ENCODE assay signal across 15 cellular contexts in genomic region chr5:60829490-60830266, GRCh38. TPM values are rescaled to one million over a fixed set of nuclear protein-coding genes. Genes with fewer than 3 reads are reported as not detected.
DNase-seq lines count a peak whose midpoint lies in the region; ATAC-seq, FAIRE-seq and TF ChIP-seq lines count a peak whose summit lies in the region.
"Had no signal": no experiment of that assay in that cellular context is flagged by ENCODE, and none has a peak within 500 bp of the region (broad histone marks: within the 10 kb centered on the region; RNA-seq: fewer than 3 reads in every experiment).

No MANE protein-coding gene starts in this region.

- H3K4me1 Mint-ChIP-seq in osteocyte (ENCODE audit: unreplicated experiment) (no peaks in the 10 kb centered on the region), natural killer cell (no peaks in the 10 kb centered on the region)

- peaks cover 19% of the 10 kb centered on the region for H3K27me3 Mint-ChIP-seq in osteocyte (ENCODE audit: unreplicated experiment)
- H3K27me3 Mint-ChIP-seq in natural killer cell (ENCODE audit: low read depth in 2 of 2) = peaks cover 0 to 3% of the 10 kb centered on the region in 2 donors
- H3K27me3 Mint-ChIP-seq: type B pancreatic cell had no signal

- no peaks in the 10 kb centered on the region for H3K9me3 Mint-ChIP-seq in osteocyte (ENCODE audit: unreplicated experiment)
- H3K9me3 Mint-ChIP-seq in natural killer cell = no peaks in the 10 kb centered on the region
- H3K9me3 Mint-ChIP-seq: type B pancreatic cell had no signal

- H3K4me3 Mint-ChIP-seq in osteocyte (ENCODE audit: unreplicated experiment) (no peak overlapping the region), natural killer cell (no peak overlapping the region)
- H3K4me3 Mint-ChIP-seq: type B pancreatic cell had no signal

- H3K36me3 Mint-ChIP-seq in osteocyte (ENCODE audit: unreplicated experiment) (no peaks in the 10 kb centered on the region), natural killer cell (no peaks in the 10 kb centered on the region)
- H3K36me3 Mint-ChIP-seq: type B pancreatic cell had no signal

- H3K27ac Mint-ChIP-seq in osteocyte (ENCODE audit: unreplicated experiment) (no peak overlapping the region), natural killer cell (no peak overlapping the region)
- H3K27ac Mint-ChIP-seq: type B pancreatic cell had no signal

- peak overlapping the region; percentile 13; the same call in 1 of the 2 replicates for H3K27ac ChIP-seq in VCaP
- H3K27ac ChIP-seq: neutrophil had no signal

- intact Hi-C loops in natural killer cell (cut with micrococcal nuclease) = no loop called here

- TF ChIP-seq CTCF in VCaP (conservative IDR thresholded peaks at IDR 0.05) (no peak), osteocyte (IDR thresholded peaks at IDR 0.05) (no peak), natural killer cell (IDR thresholded peaks at IDR 0.05) (no peak)

- DNase-seq in DMS53 (lab: John Stamatoyannopoulos, UW) (peak; percentile 66), GM12891 (ENCODE audit: insufficient read length, low spot score) (no peak), frontal cortex (ENCODE audit: low spot score in 2 of 2) (no peak), osteocyte (ENCODE audit: extremely low spot score, unreplicated experiment) (no peak), natural killer cell (no peak)
- DNase-seq: C1 segment of cervical spinal cord; NCI-H748 treated with DMSO at 0.1 percent for 48 hours; SHP77; stimulated activated CD4-positive, alpha-beta T cell treated with anti-CD3 and anti-CD28 coated beads, Interleukin-2, amount 100 ng/mL, for 48 hours had no signal

- ATAC-seq in HG03045 (IDR thresholded peaks at IDR 0.05; ENCODE audit: unreplicated experiment) (peak; percentile 45), natural killer cell (no peak)
- ATAC-seq: sciatic nerve had no signal

- FAIRE-seq in GM12891 (lab: Jason Lieb, UNC) (peak; percentile 76), frontal cortex (lab: Jason Lieb, UNC) (no peak)
- FAIRE-seq: endometrium had no signal

- no peak for TF ChIP-seq POLR2A in GM12891 (IDR thresholded peaks at IDR 0.05; ENCODE audit: low read depth, low read length)

TF ChIP-seq in GM12891, 5 proteins besides CTCF, POLR2A, EP300 and RAD21:
- TF ChIP-seq TAF1 (IDR thresholded peaks at IDR 0.05; ENCODE audit: low read depth, low read length) (no peak), SPI1 (IDR thresholded peaks at IDR 0.05; ENCODE audit: low read depth, low read length) (no peak), PAX5 (IDR thresholded peaks at IDR 0.05; ENCODE audit: insufficient read depth, low read length, severe bottlenecking) (no peak), POU2F2 (IDR thresholded peaks at IDR 0.05; ENCODE audit: low read depth, low read length) (no peak), POLR2AphosphoS5 (IDR thresholded peaks at IDR 0.05; ENCODE audit: low read depth, low read length) (no peak)

RNA-seq across cellular contexts. Expression of gene ELOVL7, which starts 14.4 kb away (rescaled TPM):
- polyA plus RNA-seq in GM12891 (2012; ENCODE audit: low read depth, missing spikeins) = 0.85 TPM
- 4.1 TPM for total RNA-seq in frontal cortex
- 0.46 and 0.47 TPM in 2 replicates for total RNA-seq in osteocyte
- 1 to 10 TPM in 2 of 3 donors, under 1 TPM in 1; 0.48 to 4.2 (median 2.6) TPM for total RNA-seq in natural killer cell
